Comparison of ENCODE assay signal across 17 cellular contexts in the genomic region with DNA sequence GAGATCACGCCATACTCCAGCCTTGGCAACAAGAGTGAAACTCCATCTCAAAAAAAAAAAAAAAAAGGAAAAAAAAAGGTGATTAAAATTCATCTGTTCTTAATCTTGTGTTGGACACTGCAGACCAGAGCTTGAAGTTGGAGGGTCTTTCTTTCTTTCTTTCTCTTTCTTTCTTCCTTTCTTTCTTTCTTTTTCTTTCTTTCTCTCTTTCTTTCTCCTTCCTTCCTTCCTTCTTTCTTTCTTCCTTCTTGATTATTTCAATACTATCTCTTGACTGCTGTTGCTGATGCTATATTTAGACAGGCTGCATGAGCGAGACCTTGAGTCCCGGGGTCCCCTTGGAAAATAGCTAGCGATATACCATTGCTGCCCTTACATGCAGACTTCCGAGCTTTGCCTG.
"Had no signal": no experiment of that assay in that cellular context is flagged by ENCODE, and none has a peak within 500 bp of the region (broad histone marks: within the 10 kb centered on the region; RNA-seq: fewer than 3 reads in every experiment).

No MANE protein-coding gene starts in this region.

- H3K27me3 ChIP-seq: body of pancreas, stomach had no signal

- H3K36me3 Mint-ChIP-seq: activated naive CD8-positive, alpha-beta T cell had no signal

- H3K9me3 ChIP-seq: body of pancreas, esophagus squamous epithelium, stomach, thoracic aorta had no signal

- H3K4me3 Mint-ChIP-seq: activated CD4-positive, alpha-beta memory T cell treated with anti-CD3 and anti-CD28 coated beads, Interleukin-2, amount 10 ng/mL, durations not matched to agents 7 days and 5 days; activated naive CD8-positive, alpha-beta T cell; activated T-cell treated with anti-CD3 and anti-CD28 coated beads, Interleukin-2, amount 50 U/mL, for 24 hours had no signal

- H3K4me3 ChIP-seq: body of pancreas, coronary artery, esophagus squamous epithelium, skin epidermis, stomach, thoracic aorta had no signal

- H3K27me3 Mint-ChIP-seq: activated naive CD8-positive, alpha-beta T cell; activated T-cell treated with anti-CD3 and anti-CD28 coated beads, Interleukin-2, amount 50 U/mL, for 24 hours had no signal

- DNase-seq: activated CD4-positive, alpha-beta memory T cell treated with anti-CD3 and anti-CD28 coated beads, Interleukin-2, amount 10 ng/mL, durations not matched to agents 7 days and 5 days; activated CD4-positive, alpha-beta T cell treated with anti-CD3 and anti-CD28 coated beads for 4 hours; activated effector memory CD4-positive, alpha-beta T cell treated with Interleukin-2 at 50 U/mL for 16 hours; activated T-cell treated with anti-CD3 and anti-CD28 coated beads, Interleukin-2, amount 50 U/mL, for 24 hours; central memory CD4-positive, alpha-beta T cell; effector CD4-positive, alpha-beta T cell; esophagus squamous epithelium; glutamatergic neuron; hypothalamus; posterior cingulate gyrus; stimulated activated CD4-positive, alpha-beta T cell treated with anti-CD3 and anti-CD28 coated beads, Interleukin-4, amount 100 ng/mL, for 24 hours; stomach had no signal

- ATAC-seq: body of pancreas had no signal

- H3K27ac Mint-ChIP-seq: activated CD4-positive, alpha-beta memory T cell treated with anti-CD3 and anti-CD28 coated beads, Interleukin-2, amount 10 ng/mL, durations not matched to agents 7 days and 5 days; activated naive CD8-positive, alpha-beta T cell; activated T-cell treated with anti-CD3 and anti-CD28 coated beads, Interleukin-2, amount 50 U/mL, for 24 hours had no signal

- H3K9me3 Mint-ChIP-seq: activated CD4-positive, alpha-beta memory T cell treated with anti-CD3 and anti-CD28 coated beads, Interleukin-2, amount 10 ng/mL, durations not matched to agents 7 days and 5 days; activated T-cell treated with anti-CD3 and anti-CD28 coated beads, Interleukin-2, amount 50 U/mL, for 24 hours had no signal

- H3K27ac ChIP-seq: body of pancreas, coronary artery, thoracic aorta had no signal

- H3K36me3 ChIP-seq: esophagus squamous epithelium, stomach, thoracic aorta had no signal
